In genomic region chr5:178206166-178207101, GRCh38 we compare ENCODE assay signal across 1 cellular context.
TF ChIP-seq lines count a peak whose summit lies in the region.

No MANE protein-coding gene starts in this region.

TF ChIP-seq in SK-N-SH, 30 proteins besides CTCF, POLR2A, EP300 and RAD21 (continued from another document):
- TF ChIP-seq USF2 (IDR thresholded peaks at IDR 0.05; ENCODE audit: borderline replicate concordance, low read depth, low read length) (no peak), PBX3 (IDR thresholded peaks at IDR 0.05) (no peak), NRF1 (IDR thresholded peaks at IDR 0.05; ENCODE audit: low read depth, low read length) (no peak), CHD2 (IDR thresholded peaks at IDR 0.05; ENCODE audit: low read length, partially characterized antibody) (no peak), SMC3 (IDR thresholded peaks at IDR 0.05; ENCODE audit: low read depth, low read length) (no peak), MEF2A (IDR thresholded peaks at IDR 0.05; ENCODE audit: borderline replicate concordance, low read depth) (no peak), FOSL2 (IDR thresholded peaks at IDR 0.05; ENCODE audit: borderline replicate concordance, low read depth) (no peak), RCOR1 (IDR thresholded peaks at IDR 0.05; ENCODE audit: low read length) (no peak), NFIC (IDR thresholded peaks at IDR 0.05; ENCODE audit: borderline replicate concordance) (no peak), ZBTB33 (IDR thresholded peaks at IDR 0.05; ENCODE audit: borderline replicate concordance, low read depth) (no peak), FOXM1 (IDR thresholded peaks at IDR 0.05; ENCODE audit: low read depth) (no peak), TAF1 (IDR thresholded peaks at IDR 0.05; ENCODE audit: borderline replicate concordance, low read depth, low read length) (no peak), MAX (IDR thresholded peaks at IDR 0.05; ENCODE audit: low read depth) (no peak), YY1 (IDR thresholded peaks at IDR 0.05; ENCODE audit: low read depth) (no peak)
TF ChIP-seq in SK-N-SH: peak in this region for 0.
